ENCODE assay signal across 8 cellular contexts in genomic region chr15:94230886-94231727, GRCh38. TPM values are rescaled to one million over a fixed set of nuclear protein-coding genes. Genes with fewer than 3 reads are reported as not detected.
DNase-seq lines count a peak whose midpoint lies in the region; TF ChIP-seq lines count a peak whose summit lies in the region.

MCTP2 (plus strand) TSS chr15:94231561; CDS start chr15:94298266, 66,705 bp downstream.

- H3K36me3 ChIP-seq in MG63 = no peaks in the 10 kb centered on the region

- H3K9me3 ChIP-seq in MG63 = no peaks in the 10 kb centered on the region

- TF ChIP-seq CTCF in astrocyte of the spinal cord (IDR thresholded peaks at IDR 0.05; ENCODE audit: low read depth, low read length) = no peak

- peak within 1 kb of the TSS; percentile 63 for H3K4me3 ChIP-seq in MG63
- H3K4me3 ChIP-seq in astrocyte of the spinal cord (ENCODE audit: low read depth, low read length) = peak within 1 kb of the TSS; percentile 51

- in situ Hi-C loops in astrocyte of the spinal cord (cut with HindIII; ENCODE audit: low sequenced_read_pairs) = no loop called here

- DNase-seq in EL = peak; percentile 39
- peak; percentile 41 for DNase-seq in GOT3 (lab: John Stamatoyannopoulos, UW)
- DNase-seq in MG63 = peak; percentile 89
- DNase-seq in T-helper 9 cell = peak; percentile 78
- DNase-seq in astrocyte of the spinal cord (ENCODE audit: low read depth, low spot score) = peak; percentile 75
- peak; percentile 50 for DNase-seq in iris pigment epithelial cell (ENCODE audit: low read depth)
- peak; percentile 85 for DNase-seq in stimulated activated CD4-positive, alpha-beta T cell treated with anti-CD3 and anti-CD28 coated beads, Interleukin-1b, Interleukin-23, amount 100 ng/mL, for 48 hours
- DNase-seq in occipital lobe (lab: John Stamatoyannopoulos, UW) = no peak

- H3K27me3 ChIP-seq in MG63 = no peaks in the 10 kb centered on the region

RNA-seq across cellular contexts. Expression of gene MCTP2, which starts in this region (rescaled TPM):
- 2.6 and 10.1 TPM in 2 replicates for total RNA-seq in MG63 (2014; rRNA removed; shearing (Covaris generic); ENCODE audit: low replicate concordance)
- total RNA-seq in occipital lobe = 0.62 TPM
